ENCODE assay signal across 9 cellular contexts in the genomic region with DNA sequence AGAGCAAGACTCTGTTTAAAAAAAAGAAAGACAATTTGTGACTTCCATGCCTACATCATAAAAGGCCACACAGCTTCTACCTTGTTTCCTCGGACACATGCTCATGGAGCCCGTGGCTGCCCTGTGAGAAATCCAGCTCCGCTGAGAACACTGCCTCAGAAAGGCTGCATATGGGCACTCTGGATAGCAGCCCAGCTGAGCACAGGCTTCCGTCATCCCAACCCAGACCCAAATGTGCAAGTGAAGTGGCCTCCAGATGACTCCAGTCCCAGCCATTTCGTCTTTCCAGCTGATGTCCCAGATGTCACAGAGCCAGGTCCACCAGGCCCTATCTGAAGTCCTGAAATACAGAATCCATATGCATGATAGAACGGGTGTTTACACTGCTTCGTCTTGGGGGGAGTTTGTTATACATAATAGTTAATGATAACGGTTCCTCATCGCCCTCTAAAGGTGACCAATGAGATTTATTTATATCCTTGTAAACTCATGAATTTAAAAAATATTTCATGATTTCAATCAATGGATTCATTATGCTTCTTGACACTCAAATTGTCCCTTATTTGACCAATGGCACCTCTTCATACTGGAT.
DNase-seq lines count a peak whose midpoint lies in the region; ATAC-seq, FAIRE-seq and TF ChIP-seq lines count a peak whose summit lies in the region.
"Had no signal": no experiment of that assay in that cellular context is flagged by ENCODE, and none has a peak within 500 bp of the region (broad histone marks: within the 10 kb centered on the region; RNA-seq: fewer than 3 reads in every experiment).

No MANE protein-coding gene starts in this region.

- intact Hi-C loops in posterior cingulate gyrus (cut with DNase I): no loop called here
- intact Hi-C loops in right cardiac atrium (cut with DNase I): no loop called here
- intact Hi-C loops in stomach (cut with DNase I; ENCODE audit: low total_unique reads): no loop called here

- no peak overlapping the region for H4K8ac ChIP-seq in H1 (ENCODE audit: extremely low read depth, insufficient read depth, low read length)

- peaks cover 0 to 4% (median 4%) of the 10 kb centered on the region in 4 experiments; a peak in 3 of 7 replicates for H3K4me1 ChIP-seq in H1 (replicated peaks in 1 of 4; ENCODE audit: control insufficient read depth in 3 of 4, insufficient read depth in 4 of 4, low read length in 3 of 4)
- H3K4me1 ChIP-seq in right cardiac atrium (ENCODE audit: control insufficient read depth, insufficient read depth, low read length): no peaks in the 10 kb centered on the region
- peaks cover 5 to 15% (median 6%) of the 10 kb centered on the region in 4 donors for H3K4me1 ChIP-seq in stomach

- TF ChIP-seq CTCF in H1 (IDR thresholded peaks at IDR 0.05; ENCODE audit: control extremely low read depth in 1 of 3, insufficient read depth in 1 of 3, low read depth in 1 of 3, low read length in 3 of 3) (peak in 1 of 3 experiments; percentile 26; a peak in 2 of 4 replicates), stomach (IDR thresholded peaks at IDR 0.05) (no peak)

- H3K4me3 ChIP-seq in H1 (ENCODE audit: extremely low read depth in 1 of 4, insufficient read depth in 2 of 4, low read depth in 3 of 4, low read length in 4 of 4) (no peak overlapping the region), right cardiac atrium (ENCODE audit: low read length) (no peak overlapping the region), stomach (no peak overlapping the region)

- no peak for TF ChIP-seq POLR2A in H1 (IDR thresholded peaks at IDR 0.05; ENCODE audit: control extremely low read depth in 1 of 2, low read depth in 2 of 2, low read length in 2 of 2)
- no peak for TF ChIP-seq POLR2A in stomach (IDR thresholded peaks at IDR 0.05)

- no peak overlapping the region for H4K5ac ChIP-seq in H1 (ENCODE audit: insufficient read length, low read depth, low read length)

- no peaks in the 10 kb centered on the region for H3K79me2 ChIP-seq in H1 (ENCODE audit: control insufficient read depth in 1 of 2, insufficient read depth in 2 of 2, low read length in 2 of 2)

- no peak overlapping the region for H3K56ac ChIP-seq in H1 (replicated peaks; ENCODE audit: insufficient read length, low read depth, low read length)

- no peak overlapping the region for H3K18ac ChIP-seq in H1 (ENCODE audit: extremely low read depth, low read length)

- H2AK5ac ChIP-seq in H1 (ENCODE audit: low read depth, low read length): no peak overlapping the region

- peaks cover 9% of the 10 kb centered on the region; the same call in 1 of the 2 replicates for H3K23me2 ChIP-seq in H1 (ENCODE audit: low read depth, low read length)

- H2BK15ac ChIP-seq in H1 (ENCODE audit: low read length): no peak overlapping the region

- H3K27ac ChIP-seq in H1 (ENCODE audit: low read depth, low read length) (no peak overlapping the region), right cardiac atrium (ENCODE audit: low read length) (no peak overlapping the region), stomach (no peak overlapping the region)

- no peak overlapping the region for H2BK5ac ChIP-seq in H1 (ENCODE audit: low read depth, low read length)

- H2BK20ac ChIP-seq in H1 (ENCODE audit: low read length): no peak overlapping the region

- TF ChIP-seq EP300 in H1 (IDR thresholded peaks at IDR 0.05; ENCODE audit: borderline replicate concordance in 1 of 2, low read depth in 2 of 2, low read length in 2 of 2) (no peak), stomach (IDR thresholded peaks at IDR 0.05) (no peak)

- peak; percentile 17 to 28; a peak in 3 of 4 replicates for TF ChIP-seq RAD21 in H1 (IDR thresholded peaks at IDR 0.05 in 1 of 2, conservative IDR thresholded peaks at IDR 0.05 in 1 of 2; ENCODE audit: low read depth in 2 of 2, low read length in 2 of 2)

- FAIRE-seq in H1 (lab: Jason Lieb, UNC): no peak

- H2AFZ ChIP-seq in H1 (ENCODE audit: low read length): peak overlapping the region; percentile 48; the same call in 1 of the 2 replicates

- POLR2A ChIA-PET in H1 (lab: Charles Lee; ENCODE audit: partially characterized antibody): no interaction called here

- H4K91ac ChIP-seq in H1 (replicated peaks; ENCODE audit: insufficient read length, low read length): no peak overlapping the region

- H3K14ac ChIP-seq in H1 (ENCODE audit: insufficient read length): no peak overlapping the region

- no peak overlapping the region for H3K4me2 ChIP-seq in H1 (ENCODE audit: insufficient read depth in 1 of 2, low read depth in 2 of 2, low read length in 2 of 2)

- ATAC-seq in right cardiac atrium: no peak

- H3K23ac ChIP-seq in H1 (ENCODE audit: insufficient read length): no peak overlapping the region

- H3K79me1 ChIP-seq in H1 (ENCODE audit: low read depth, low read length): no peaks in the 10 kb centered on the region

- H2BK120ac ChIP-seq in H1 (replicated peaks; ENCODE audit: low read depth, low read length): no peak overlapping the region

- no peak overlapping the region for H2BK12ac ChIP-seq in H1 (ENCODE audit: low read depth, low read length)

- no peak overlapping the region for H3K9ac ChIP-seq in H1 (replicated peaks in 1 of 4; ENCODE audit: extremely low read depth in 1 of 4, low read depth in 3 of 4, low read length in 3 of 4)

- no peaks in the 10 kb centered on the region for H4K20me1 ChIP-seq in H1 (replicated peaks in 1 of 2; ENCODE audit: control insufficient read depth in 1 of 2, insufficient read depth in 2 of 2, low read length in 2 of 2)

- DNase-seq in GM03348 (ENCODE audit: low spot score): peak; percentile 36
- peak; percentile 16 to 71 for DNase-seq in NCI-H446 (lab: John Stamatoyannopoulos, UW)
- no peak for DNase-seq in H1 (ENCODE audit: low read depth in 1 of 2, low spot score in 2 of 2)
- peak in 8 of 10 donors; percentile 26 to 92 (median 60) for DNase-seq in posterior cingulate gyrus
- no peak for DNase-seq in right cardiac atrium
- DNase-seq in stimulated activated CD4-positive, alpha-beta T cell treated with anti-CD3 and anti-CD28 coated beads, Interleukin-2, amount 100 ng/mL, for 48 hours: no peak
- no peak for DNase-seq in stomach
- DNase-seq: NCI-H1048; NK-92 treated with Interleukin-12 subunit alpha and Interleukin-12 subunit beta, amount 100 ng/mL, for 24 hours had no signal

- H3K4ac ChIP-seq in H1 (replicated peaks; ENCODE audit: insufficient read length, low read depth, low read length): no peak overlapping the region

- WGBS in H1 (ENCODE audit: extremely low coverage in 1 of 2, insufficient coverage in 1 of 2, insufficient read length in 1 of 2, insufficient replicate concordance in 2 of 2, low coverage in 1 of 2, low lambda C conversion rate in 2 of 2, missing lambda C conversion rate in 1 of 2), 2 experiments: 79% methylated on average over 9 of the region's 9 CpGs; no CpG with 5 or more reads in 1 of the 2 experiments
- 60% methylated on average over 9 of the region's 9 CpGs for WGBS in right cardiac atrium
- WGBS in stomach, 5 donors: 57 to 70% (median 61%) methylated on average over 9 of the region's 9 CpGs

- H3K27me3 ChIP-seq in H1 (replicated peaks in 1 of 4; ENCODE audit: control insufficient read depth in 3 of 4, extremely low read depth in 1 of 4, insufficient read depth in 3 of 4, low read length in 3 of 4): no peaks in the 10 kb centered on the region
- no peaks in the 10 kb centered on the region for H3K27me3 ChIP-seq in right cardiac atrium (ENCODE audit: control insufficient read depth, insufficient read depth)
- H3K27me3 ChIP-seq in stomach: no peaks in the 10 kb centered on the region

- H3K9me3 ChIP-seq in H1 (ENCODE audit: insufficient read depth in 2 of 2, low read depth in 1 of 2, low read length in 1 of 2) (no peaks in the 10 kb centered on the region), right cardiac atrium (ENCODE audit: control insufficient read depth, low read length) (no peaks in the 10 kb centered on the region), stomach (no peaks in the 10 kb centered on the region)

- CTCF ChIA-PET in H1 (lab: Charles Lee; ENCODE audit: partially characterized antibody): interaction anchor here (0.6 to 2.8 kb wide), 14 partner anchors 10 to 318 kb away, joined by 3 to 20 read pairs (median 4); no protein-coding TSS in a partner anchor

- H3K36me3 ChIP-seq in H1 (ENCODE audit: control insufficient read depth in 2 of 4, insufficient read depth in 4 of 4, low read length in 3 of 4) (no peaks in the 10 kb centered on the region), stomach (no peaks in the 10 kb centered on the region)

TF ChIP-seq in H1, 55 proteins besides CTCF, POLR2A, EP300 and RAD21:
- no peak for TF ChIP-seq SRF (IDR thresholded peaks at IDR 0.05; ENCODE audit: low read depth, low read length)
- no peak for TF ChIP-seq TCF12 (IDR thresholded peaks at IDR 0.05; ENCODE audit: low read depth, low read length)
- TF ChIP-seq, protein P1, sequence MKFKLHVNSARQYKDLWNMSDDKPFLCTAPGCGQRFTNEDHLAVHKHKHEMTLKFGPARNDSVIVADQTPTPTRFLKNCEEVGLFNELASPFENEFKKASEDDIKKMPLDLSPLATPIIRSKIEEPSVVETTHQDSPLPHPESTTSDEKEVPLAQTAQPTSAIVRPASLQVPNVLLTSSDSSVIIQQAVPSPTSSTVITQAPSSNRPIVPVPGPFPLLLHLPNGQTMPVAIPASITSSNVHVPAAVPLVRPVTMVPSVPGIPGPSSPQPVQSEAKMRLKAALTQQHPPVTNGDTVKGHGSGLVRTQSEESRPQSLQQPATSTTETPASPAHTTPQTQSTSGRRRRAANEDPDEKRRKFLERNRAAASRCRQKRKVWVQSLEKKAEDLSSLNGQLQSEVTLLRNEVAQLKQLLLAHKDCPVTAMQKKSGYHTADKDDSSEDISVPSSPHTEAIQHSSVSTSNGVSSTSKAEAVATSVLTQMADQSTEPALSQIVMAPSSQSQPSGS (IDR thresholded peaks at IDR 0.05; ENCODE audit: low read length): no peak

Comparison
In these comparisons a context has a peak if more than half of its experiments do, and no peak if none do; other contexts are left out.
1. DNase-seq: peak in GM03348 (single experiment), NCI-H446 (2 of 2) and posterior cingulate gyrus (8 of 10); none in H1 (0 of 2), right cardiac atrium (0 of 3), stimulated activated CD4-positive, alpha-beta T cell treated with anti-CD3 and anti-CD28 coated beads, Interleukin-2, amount 100 ng/mL, for 48 hours (0 of 2) and stomach (single experiment).